Comparison of ENCODE assay signal across 10 cellular contexts in genomic region chr12:56720696-56721615, GRCh38. TPM values are rescaled to one million over a fixed set of nuclear protein-coding genes. Genes with fewer than 3 reads are reported as not detected.
DNase-seq lines count a peak whose midpoint lies in the region; ATAC-seq, FAIRE-seq and TF ChIP-seq lines count a peak whose summit lies in the region.
"Had no signal": no experiment of that assay in that cellular context is flagged by ENCODE, and none has a peak within 500 bp of the region (broad histone marks: within the 10 kb centered on the region; RNA-seq: fewer than 3 reads in every experiment).

No MANE protein-coding gene starts in this region.

- H3K27ac ChIP-seq in RWPE2 (ENCODE audit: poor library complexity, severe bottlenecking) (peak overlapping the region; percentile 79), esophagus squamous epithelium (peak overlapping the region; percentile 91 to 96 (median 93))

- H3K9me3 ChIP-seq in RWPE2 (ENCODE audit: severe bottlenecking) (no peaks in the 10 kb centered on the region), esophagus squamous epithelium (no peaks in the 10 kb centered on the region)

- peak overlapping the region; percentile 85 for H3K27ac Mint-ChIP-seq in activated CD4-positive, alpha-beta T cell treated with anti-CD3 and anti-CD28 coated beads for 36 hours

- peak overlapping the region; percentile 97 for H3K4me3 Mint-ChIP-seq in activated CD4-positive, alpha-beta T cell treated with anti-CD3 and anti-CD28 coated beads for 36 hours

- H3K27me3 ChIP-seq in RWPE2 (ENCODE audit: insufficient read depth, poor library complexity, severe bottlenecking) (no peaks in the 10 kb centered on the region), esophagus squamous epithelium (no peaks in the 10 kb centered on the region)

- CTCF ChIA-PET in activated CD4-positive, alpha-beta T cell treated with anti-CD3 and anti-CD28 coated beads for 36 hours (lab: Charles Lee): interaction anchor here (1.3 kb wide), 1 partner anchor 32 kb away, joined by 3 read pairs; the partner anchor contains the start of gene PTGES3

- no peak for ATAC-seq in activated CD4-positive, alpha-beta T cell treated with anti-CD3 and anti-CD28 coated beads for 36 hours
- ATAC-seq in RWPE2 (ENCODE audit: low read depth): no peak
- ATAC-seq in GM19395 (IDR thresholded peaks at IDR 0.05; ENCODE audit: unreplicated experiment): no peak
- no peak for ATAC-seq in GM21528 (IDR thresholded peaks at IDR 0.05; ENCODE audit: low FRiP score, unreplicated experiment)

- POLR2A ChIA-PET in activated CD4-positive, alpha-beta T cell treated with anti-CD3 and anti-CD28 coated beads for 36 hours (lab: Charles Lee): interaction anchor here (0.7 to 2.6 kb wide), 3 partner anchors 31 to 85 kb away, joined by 3 to 12 read pairs (median 8); partner anchors contain the start of gene PTGES3

- H3K36me3 Mint-ChIP-seq in activated CD4-positive, alpha-beta T cell treated with anti-CD3 and anti-CD28 coated beads for 36 hours (ENCODE audit: low read depth): peaks cover 83% of the 10 kb centered on the region

- no peak for DNase-seq in activated CD4-positive, alpha-beta T cell treated with anti-CD3 and anti-CD28 coated beads for 36 hours
- DNase-seq in activated CD4-positive, alpha-beta T cell treated with anti-CD3 and anti-CD28 coated beads for 48 hours: no peak
- DNase-seq in RWPE2 (ENCODE audit: low spot score): no peak
- no peak for DNase-seq in esophagus squamous epithelium (lab: John Stamatoyannopoulos, UW)
- DNase-seq in stimulated activated CD8-positive, alpha-beta memory T cell treated with anti-CD3 and anti-CD28 coated beads, Interleukin-4, amount 100 ng/mL, for 48 hours: peak; percentile 22
- no peak for DNase-seq in urothelium cell line (ENCODE audit: low spot score)
- DNase-seq: NCI-H2107, substantia nigra had no signal

- WGBS in esophagus squamous epithelium, 2 donors: 37 to 49% methylated on average over 3 of the region's 3 CpGs

- H3K27me3 Mint-ChIP-seq in activated CD4-positive, alpha-beta T cell treated with anti-CD3 and anti-CD28 coated beads for 36 hours: no peaks in the 10 kb centered on the region

- H3K36me3 ChIP-seq in RWPE2 (ENCODE audit: low read depth) (peaks cover 73% of the 10 kb centered on the region), esophagus squamous epithelium (peaks cover 0 to 58% (median 17%) of the 10 kb centered on the region in 3 donors)

- no peaks in the 10 kb centered on the region for H3K9me3 Mint-ChIP-seq in activated CD4-positive, alpha-beta T cell treated with anti-CD3 and anti-CD28 coated beads for 36 hours (ENCODE audit: low read depth)

- intact Hi-C loops in activated CD4-positive, alpha-beta T cell treated with anti-CD3 and anti-CD28 coated beads for 36 hours (cut with DNase I, micrococcal nuclease): loop anchor here in 1 of 2 experiments (10.0 kb wide), 1 partner anchor 386 kb away; the partner anchor contains the start of genes IL23A and PAN2
- intact Hi-C loops in esophagus squamous epithelium (cut with DNase I): loop anchor here (5.0 to 10.0 kb wide), 2 partner anchors 34 to 76 kb away; partner anchors contain the start of genes ATP5F1B and PTGES3

- peaks cover 22% of the 10 kb centered on the region for H3K4me1 ChIP-seq in RWPE2 (ENCODE audit: insufficient read depth, poor library complexity, severe bottlenecking)
- H3K4me1 ChIP-seq in esophagus squamous epithelium: peaks cover 45 to 88% (median 70%) of the 10 kb centered on the region in 3 donors

- H3K4me1 Mint-ChIP-seq in activated CD4-positive, alpha-beta T cell treated with anti-CD3 and anti-CD28 coated beads for 36 hours: peaks cover 71% of the 10 kb centered on the region

- H3K4me3 ChIP-seq in RWPE2 (ENCODE audit: severe bottlenecking): no peak overlapping the region
- H3K4me3 ChIP-seq in esophagus squamous epithelium: peak overlapping the region in 3 of 4 donors; percentile 13 to 78 (median 75)

- no peak for TF ChIP-seq CTCF in RWPE2 (IDR thresholded peaks at IDR 0.05; ENCODE audit: poor library complexity, severe bottlenecking)
- TF ChIP-seq CTCF in esophagus squamous epithelium (IDR thresholded peaks at IDR 0.05): peak in 1 of 6 experiments; percentile 5

- TF ChIP-seq POLR2A in esophagus squamous epithelium (IDR thresholded peaks at IDR 0.05): no peak

- FAIRE-seq in urothelium cell line (lab: Jason Lieb, UNC): no peak

RNA-seq across cellular contexts. Expression of gene NACA, which starts 4.1 kb away (rescaled TPM):
- total RNA-seq in activated CD4-positive, alpha-beta T cell treated with anti-CD3 and anti-CD28 coated beads for 36 hours: 1,000 to 10,000 TPM; 1,215 to 1,231 TPM
- total RNA-seq in esophagus squamous epithelium: 1,000 to 10,000 TPM; 1,083 to 1,907 (median 1,546) TPM

RNA-seq across cellular contexts. Expression of gene PRIM1, which starts 31.2 kb away (rescaled TPM):
- 10 to 100 TPM; 81.3 to 83.7 TPM for total RNA-seq in activated CD4-positive, alpha-beta T cell treated with anti-CD3 and anti-CD28 coated beads for 36 hours
- 10 to 100 TPM in 2 of 4 donors, 1 to 10 TPM in 2; 3.7 to 30.3 (median 10.6) TPM for total RNA-seq in esophagus squamous epithelium

RNA-seq across cellular contexts. Expression of gene PTGES3, which starts 32.9 kb away (rescaled TPM):
- total RNA-seq in activated CD4-positive, alpha-beta T cell treated with anti-CD3 and anti-CD28 coated beads for 36 hours: 100 to 1,000 TPM; 284 to 386 TPM
- 100 to 1,000 TPM in 2 of 4 donors, 10 to 100 TPM in 2; 61.9 to 157 (median 100) TPM for total RNA-seq in esophagus squamous epithelium

RNA-seq across cellular contexts. Expression of gene HSD17B6, which starts 42.2 kb away (rescaled TPM):
- total RNA-seq in activated CD4-positive, alpha-beta T cell treated with anti-CD3 and anti-CD28 coated beads for 36 hours: 1 to 10 TPM; 2.6 to 5.1 TPM
- total RNA-seq in esophagus squamous epithelium: 10 to 100 TPM in 1 of 4 donors, 1 to 10 TPM in 1, under 1 TPM in 1, not detected in 1; 0.88 to 13.2 (median 5.6) TPM
